Comparison of ENCODE assay signal across 8 cellular contexts in the genomic region with DNA sequence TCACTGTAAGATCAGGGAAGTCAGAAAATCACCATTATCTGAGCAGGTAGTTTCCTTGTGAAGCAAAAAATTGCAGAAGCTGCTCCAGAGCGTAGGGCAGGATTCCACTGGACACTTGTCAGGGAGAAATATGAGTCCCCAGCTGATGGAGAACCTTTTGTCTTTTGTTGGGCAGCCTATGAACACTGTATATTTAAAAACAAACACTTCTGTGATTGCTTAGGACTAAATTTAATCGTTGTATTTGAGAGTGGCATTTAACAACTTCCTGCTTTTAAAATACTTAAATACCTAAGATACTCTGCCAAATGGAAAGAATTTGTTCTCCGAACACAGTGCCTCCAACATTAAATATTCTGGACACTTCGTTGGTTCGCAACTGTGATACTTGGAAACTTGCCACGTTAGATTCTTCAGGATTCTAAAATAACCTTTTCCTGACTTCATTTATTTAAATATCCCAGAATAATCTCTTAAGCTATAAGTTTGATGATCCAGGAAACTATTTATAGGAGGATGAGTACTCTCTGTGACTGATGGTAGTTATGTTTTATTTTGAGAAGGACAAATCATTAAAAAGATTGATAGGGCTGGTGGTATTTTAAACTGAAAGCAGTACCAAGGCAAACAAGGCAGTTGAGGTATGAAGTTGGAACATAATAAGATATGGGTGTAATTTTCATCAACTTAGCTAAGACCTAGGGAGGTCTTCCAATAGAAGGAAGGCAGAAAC. TPM values are rescaled to one million over a fixed set of nuclear protein-coding genes. Genes with fewer than 3 reads are reported as not detected.
A peak's percentile ranks its signal among the peaks of the same experiment; 100 is the strongest.
DNase-seq lines count a peak whose midpoint lies in the region; ATAC-seq and TF ChIP-seq lines count a peak whose summit lies in the region.
"Had no signal": no experiment of that assay in that cellular context is flagged by ENCODE, and none has a peak within 500 bp of the region (broad histone marks: within the 10 kb centered on the region; RNA-seq: fewer than 3 reads in every experiment).

No MANE protein-coding gene starts in this region.

- no peak for TF ChIP-seq CTCF in GM23338 (conservative IDR thresholded peaks at IDR 0.05; ENCODE audit: low read depth in 2 of 2)
- TF ChIP-seq CTCF in PC-3 (conservative IDR thresholded peaks at IDR 0.05; ENCODE audit: low read depth, low read length), result no peak
- TF ChIP-seq CTCF in esophagus muscularis mucosa (IDR thresholded peaks at IDR 0.05), result no peak
- TF ChIP-seq CTCF in psoas muscle (IDR thresholded peaks at IDR 0.05), result no peak

- peaks cover 20% of the 10 kb centered on the region for H3K36me3 Mint-ChIP-seq in GM23338 (ENCODE audit: low read depth)

- H3K79me2 ChIP-seq in GM23338 (replicated peaks; ENCODE audit: insufficient read depth) (peaks cover 23% of the 10 kb centered on the region), PC-3 (ENCODE audit: low read length) (peaks cover 33% of the 10 kb centered on the region)

- H3K4me3 ChIP-seq in GM23338, result peak overlapping the region; percentile 18; the same call in 1 of the 2 replicates
- H3K4me3 ChIP-seq in PC-3 (ENCODE audit: low read length), result peak overlapping the region; percentile 2; the same call in 1 of the 2 replicates
- peak overlapping the region in 1 of 4 donors; percentile 8 for H3K4me3 ChIP-seq in esophagus muscularis mucosa
- peak overlapping the region; percentile 98 for H3K4me3 ChIP-seq in psoas muscle

- H3K27ac Mint-ChIP-seq in GM23338, result peak overlapping the region; percentile 95

- peak overlapping the region; percentile 89 for H3K27ac ChIP-seq in GM23338 (ENCODE audit: low read depth)
- no peak overlapping the region for H3K27ac ChIP-seq in PC-3 (ENCODE audit: low read length)
- H3K27ac ChIP-seq in esophagus muscularis mucosa (replicated peaks in 1 of 4), result peak overlapping the region; percentile 95 to 99 (median 98)
- H3K27ac ChIP-seq in psoas muscle, result peak overlapping the region; percentile 100
- no peak overlapping the region for H3K27ac ChIP-seq in substantia nigra (ENCODE audit: low read depth, low read length, poor library complexity, severe bottlenecking)

- no peak overlapping the region for H2AFZ ChIP-seq in GM23338
- H2AFZ ChIP-seq in PC-3 (ENCODE audit: low read length), result no peak overlapping the region

- H4K20me1 ChIP-seq in GM23338 (replicated peaks; ENCODE audit: insufficient read depth), result peaks cover 13% of the 10 kb centered on the region
- peaks cover 10% of the 10 kb centered on the region; the same call in 1 of the 2 replicates for H4K20me1 ChIP-seq in PC-3 (ENCODE audit: low read length)

- H3K9ac ChIP-seq in PC-3 (ENCODE audit: low read length), result no peak overlapping the region

- peak overlapping the region; percentile 94 for H3K4me3 Mint-ChIP-seq in GM23338

- no peaks in the 10 kb centered on the region for H3K9me2 ChIP-seq in GM23338 (ENCODE audit: insufficient read depth)
- no peaks in the 10 kb centered on the region for H3K9me2 ChIP-seq in PC-3 (replicated peaks; ENCODE audit: low read length)

- WGBS in esophagus muscularis mucosa, result 29% methylated on average over 6 of the region's 6 CpGs
- 9 to 13% (median 12%) methylated on average over 6 of the region's 6 CpGs for WGBS in psoas muscle, 3 donors

- peaks cover 7% of the 10 kb centered on the region for H3K27me3 Mint-ChIP-seq in GM23338 (ENCODE audit: insufficient read depth, low read depth, poor library complexity)

- no peak for TF ChIP-seq POLR2A in esophagus muscularis mucosa (IDR thresholded peaks at IDR 0.05; ENCODE audit: low read depth)

- H3K4me1 ChIP-seq in GM23338 (ENCODE audit: insufficient read depth) (peaks cover 22% of the 10 kb centered on the region), PC-3 (ENCODE audit: insufficient read depth, low read length) (peaks cover 25% of the 10 kb centered on the region), esophagus muscularis mucosa (peaks cover 30 to 49% (median 44%) of the 10 kb centered on the region in 4 donors), psoas muscle (peaks cover 27% of the 10 kb centered on the region)

- BruUV-seq in PC-3 (replicated peaks; lab: Mats Ljungman, UMichigan), result no TSS peak

- peak overlapping the region; percentile 88 for H3K4me2 ChIP-seq in GM23338
- peak overlapping the region; percentile 54 for H3K4me2 ChIP-seq in PC-3 (ENCODE audit: low read length)

- H3K27me3 ChIP-seq in GM23338 (ENCODE audit: insufficient read depth) (no peaks in the 10 kb centered on the region), PC-3 (ENCODE audit: low read length) (no peaks in the 10 kb centered on the region), esophagus muscularis mucosa (no peaks in the 10 kb centered on the region), psoas muscle (ENCODE audit: insufficient read depth in 3 of 3, low read length in 2 of 3) (no peaks in the 10 kb centered on the region)

- CTCF ChIA-PET in PC-3 (lab: Charles Lee), result interaction anchor here (0.7 kb wide), 1 partner anchor 291 kb away, joined by 4 read pairs; no protein-coding TSS in a partner anchor

- TF ChIP-seq EP300 in esophagus muscularis mucosa (IDR thresholded peaks at IDR 0.05), result no peak

- H3K9me3 Mint-ChIP-seq in GM23338, result 0 out of 3 replicates have a peak, but pooled peaks cover 3% of the 10 kb centered on the region

- H3K9me3 ChIP-seq in PC-3 (ENCODE audit: low read length) (no peaks in the 10 kb centered on the region), esophagus muscularis mucosa (no peaks in the 10 kb centered on the region), psoas muscle (no peaks in the 10 kb centered on the region)

- H3K4me1 Mint-ChIP-seq in GM23338, result peaks cover 27% of the 10 kb centered on the region

- no peak for ATAC-seq in GM23338
- ATAC-seq in PC-3, result peak; percentile 37
- peak; percentile 25 to 65 (median 52) for ATAC-seq in psoas muscle
- no peak for ATAC-seq in HG03571 (IDR thresholded peaks at IDR 0.05; ENCODE audit: unreplicated experiment)
- ATAC-seq in HG03469 (IDR thresholded peaks at IDR 0.05; ENCODE audit: unreplicated experiment), result no peak

- H3F3A ChIP-seq in GM23338 (replicated peaks; ENCODE audit: low read depth), result peaks cover 7% of the 10 kb centered on the region; the same call in 1 of the 2 replicates
- H3F3A ChIP-seq in PC-3 (ENCODE audit: low read length, unreplicated experiment), result no peaks in the 10 kb centered on the region

- intact Hi-C loops in PC-3 (cut with micrococcal nuclease) (loop anchor here (1.0 kb wide), 1 partner anchor 23 kb away; the partner anchor contains the start of gene ZCCHC10), esophagus muscularis mucosa (cut with DNase I) (no loop called here), psoas muscle (cut with DNase I) (loop anchor here in 1 of 2 donors (2.0 kb wide), 1 partner anchor 22 kb away; the partner anchor contains the start of gene ZCCHC10)

- DNase-seq in GM23338 (ENCODE audit: low spot score), result no peak
- DNase-seq in PC-3, result no peak
- no peak for DNase-seq in esophagus muscularis mucosa (ENCODE audit: extremely low spot score)
- DNase-seq in psoas muscle, result no peak
- no peak for DNase-seq in substantia nigra (lab: John Stamatoyannopoulos, UW)
- DNase-seq: NCI-H524 treated with DMSO at 0.1 percent for 48 hours had no signal

- no peaks in the 10 kb centered on the region for H3K36me3 ChIP-seq in GM23338 (ENCODE audit: insufficient read depth)
- no peaks in the 10 kb centered on the region for H3K36me3 ChIP-seq in PC-3 (ENCODE audit: low read depth, low read length)
- H3K36me3 ChIP-seq in esophagus muscularis mucosa, result no peaks in the 10 kb centered on the region
- H3K36me3 ChIP-seq in psoas muscle (ENCODE audit: insufficient read depth in 1 of 2, low read depth in 1 of 2), result no peaks in the 10 kb centered on the region

- POLR2A ChIA-PET in PC-3 (lab: Charles Lee; ENCODE audit: unreplicated experiment), result no interaction called here

TF ChIP-seq in GM23338, 12 proteins besides CTCF, POLR2A, EP300 and RAD21 (continues in another document):
- no peak for TF ChIP-seq POLR2AphosphoS5 (IDR thresholded peaks at IDR 0.05; ENCODE audit: low read depth)
- TF ChIP-seq, protein P1, sequence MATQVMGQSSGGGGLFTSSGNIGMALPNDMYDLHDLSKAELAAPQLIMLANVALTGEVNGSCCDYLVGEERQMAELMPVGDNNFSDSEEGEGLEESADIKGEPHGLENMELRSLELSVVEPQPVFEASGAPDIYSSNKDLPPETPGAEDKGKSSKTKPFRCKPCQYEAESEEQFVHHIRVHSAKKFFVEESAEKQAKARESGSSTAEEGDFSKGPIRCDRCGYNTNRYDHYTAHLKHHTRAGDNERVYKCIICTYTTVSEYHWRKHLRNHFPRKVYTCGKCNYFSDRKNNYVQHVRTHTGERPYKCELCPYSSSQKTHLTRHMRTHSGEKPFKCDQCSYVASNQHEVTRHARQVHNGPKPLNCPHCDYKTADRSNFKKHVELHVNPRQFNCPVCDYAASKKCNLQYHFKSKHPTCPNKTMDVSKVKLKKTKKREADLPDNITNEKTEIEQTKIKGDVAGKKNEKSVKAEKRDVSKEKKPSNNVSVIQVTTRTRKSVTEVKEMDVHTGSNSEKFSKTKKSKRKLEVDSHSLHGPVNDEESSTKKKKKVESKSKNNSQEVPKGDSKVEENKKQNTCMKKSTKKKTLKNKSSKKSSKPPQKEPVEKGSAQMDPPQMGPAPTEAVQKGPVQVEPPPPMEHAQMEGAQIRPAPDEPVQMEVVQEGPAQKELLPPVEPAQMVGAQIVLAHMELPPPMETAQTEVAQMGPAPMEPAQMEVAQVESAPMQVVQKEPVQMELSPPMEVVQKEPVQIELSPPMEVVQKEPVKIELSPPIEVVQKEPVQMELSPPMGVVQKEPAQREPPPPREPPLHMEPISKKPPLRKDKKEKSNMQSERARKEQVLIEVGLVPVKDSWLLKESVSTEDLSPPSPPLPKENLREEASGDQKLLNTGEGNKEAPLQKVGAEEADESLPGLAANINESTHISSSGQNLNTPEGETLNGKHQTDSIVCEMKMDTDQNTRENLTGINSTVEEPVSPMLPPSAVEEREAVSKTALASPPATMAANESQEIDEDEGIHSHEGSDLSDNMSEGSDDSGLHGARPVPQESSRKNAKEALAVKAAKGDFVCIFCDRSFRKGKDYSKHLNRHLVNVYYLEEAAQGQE (IDR thresholded peaks at IDR 0.05; ENCODE audit: unreplicated experiment), result no peak
- no peak for TF ChIP-seq EZH2phosphoT487 (IDR thresholded peaks at IDR 0.05; ENCODE audit: unreplicated experiment)
- no peak for TF ChIP-seq ZNF331 (CRISPR knock-in tag; IDR thresholded peaks at IDR 0.05; ENCODE audit: low read depth)
- TF ChIP-seq NANOG (IDR thresholded peaks at IDR 0.05; ENCODE audit: borderline replicate concordance), result no peak

RNA-seq across cellular contexts. Expression of gene HSPA4, which starts 2.7 kb away (rescaled TPM):
- total RNA-seq in GM23338 (2014; rRNA removed; shearing (Covaris generic)), result 340 and 371 TPM in 2 replicates
- 288 and 343 TPM in 2 replicates for polyA plus RNA-seq in GM23338 (2016; fragmentation: Nextera tagmentation; extraction: Ambion mirVana)
- total RNA-seq in PC-3 (2014; rRNA removed), result 70.6 and 82.9 TPM in 2 replicates
- total RNA-seq in esophagus muscularis mucosa, result 10 to 100 TPM; 54.1 to 65.2 (median 55.3) TPM
- total RNA-seq in psoas muscle, result 100 to 1,000 TPM; 108 to 154 (median 130) TPM
- 10 to 100 TPM; 41.2 to 86.8 (median 50.6) TPM for polyA plus RNA-seq in psoas muscle

RNA-seq across cellular contexts. Expression of gene ZCCHC10, which starts 22.8 kb away (rescaled TPM):
- total RNA-seq in GM23338 (2014; rRNA removed; shearing (Covaris generic)), result 25.3 and 29.2 TPM in 2 replicates
- 86.0 and 90.1 TPM in 2 replicates for polyA plus RNA-seq in GM23338 (2016; fragmentation: Nextera tagmentation; extraction: Ambion mirVana)
- 3.7 and 6.1 TPM in 2 replicates for total RNA-seq in PC-3 (2014; rRNA removed)
- 10 to 100 TPM in 2 of 4 donors, 1 to 10 TPM in 2; 8.6 to 40.8 (median 13.1) TPM for total RNA-seq in esophagus muscularis mucosa
- total RNA-seq in psoas muscle, result 10 to 100 TPM; 19.6 to 26.7 (median 20.8) TPM
- 10 to 100 TPM; 13.6 to 32.5 (median 17.0) TPM for polyA plus RNA-seq in psoas muscle

Comparison
In these comparisons a context has a peak if more than half of its experiments do, and no peak if none do; other contexts are left out.
1. ATAC-seq: peak in PC-3 (single experiment) and psoas muscle (4 of 4); none in GM23338 (single experiment), HG03571 (single experiment) and HG03469 (single experiment).
2. H3K27ac ChIP-seq: peak in GM23338 (single experiment), esophagus muscularis mucosa (4 of 4) and psoas muscle (single experiment); none in PC-3 (single experiment) and substantia nigra (single experiment).